9 cellular contexts compared by ENCODE assay signal in genomic region chr18:22457552-22457951, GRCh38. TPM values are rescaled to one million over a fixed set of nuclear protein-coding genes. Genes with fewer than 3 reads are reported as not detected.
"Had no signal": no experiment of that assay in that cellular context is flagged by ENCODE, and none has a peak within 500 bp of the region (broad histone marks: within the 10 kb centered on the region; RNA-seq: fewer than 3 reads in every experiment).

No MANE protein-coding gene starts in this region.

- H3K27ac Mint-ChIP-seq: GM23338, H9, IgD-negative memory B cell had no signal

- H3K9me3 Mint-ChIP-seq: GM23338, H9, IgD-negative memory B cell had no signal

- H3K4me1 Mint-ChIP-seq: IgD-negative memory B cell had no signal

- DNase-seq: H9, HCEC 1CT had no signal

- H3K36me3 Mint-ChIP-seq: IgD-negative memory B cell had no signal

- H3K4me3 ChIP-seq: GM23338 had no signal

- FAIRE-seq: H1, H54, HepG2 had no signal

- H2AFZ ChIP-seq: GM23338 had no signal

- H3K4me3 Mint-ChIP-seq: GM23338, H9, IgD-negative memory B cell had no signal

- H3K27ac ChIP-seq: HL-60 had no signal

RNA-seq across cellular contexts. Expression of gene CTAGE1, which starts 39.8 kb away (rescaled TPM):
- total RNA-seq: H1, H9, HT1080 had no signal
- polyA plus RNA-seq: H1, HepG2, IgD-negative memory B cell had no signal
